8 cellular contexts compared by ENCODE assay signal in genomic region chr7:137934941-137935848, GRCh38.
DNase-seq lines count a peak whose midpoint lies in the region; ATAC-seq, FAIRE-seq and TF ChIP-seq lines count a peak whose summit lies in the region.

No MANE protein-coding gene starts in this region.

- peak overlapping the region; percentile 93 for H3K27ac Mint-ChIP-seq in activated CD4-positive, alpha-beta T cell treated with anti-CD3 and anti-CD28 coated beads, Interleukin-2, amount 10 ng/mL, durations not matched to agents 24 days and 14 days
- H3K27ac Mint-ChIP-seq in activated T-helper 17 cell treated with anti-CD3 and anti-CD28 coated beads, Interleukin-2, amount 50 U/mL, for 72 hours, result peak overlapping the region; percentile 91
- peak overlapping the region; percentile 79 for H3K27ac Mint-ChIP-seq in stimulated activated effector memory CD8-positive, alpha-beta T cell treated with anti-CD3 and anti-CD28 coated beads, Interleukin-12 subunit alpha, Interleukin-12 subunit beta, amount 100 ng/mL, for 72 hours

- H3K4me3 Mint-ChIP-seq in activated CD4-positive, alpha-beta T cell treated with anti-CD3 and anti-CD28 coated beads, Interleukin-2, amount 10 ng/mL, durations not matched to agents 24 days and 14 days, result peak overlapping the region; percentile 89
- peak overlapping the region; percentile 84 for H3K4me3 Mint-ChIP-seq in activated T-helper 17 cell treated with anti-CD3 and anti-CD28 coated beads, Interleukin-2, amount 50 U/mL, for 72 hours
- peak overlapping the region; percentile 59 for H3K4me3 Mint-ChIP-seq in stimulated activated effector memory CD8-positive, alpha-beta T cell treated with anti-CD3 and anti-CD28 coated beads, Interleukin-12 subunit alpha, Interleukin-12 subunit beta, amount 100 ng/mL, for 72 hours

- H3K9me3 Mint-ChIP-seq in activated CD4-positive, alpha-beta T cell treated with anti-CD3 and anti-CD28 coated beads, Interleukin-2, amount 10 ng/mL, durations not matched to agents 24 days and 14 days, result no peaks in the 10 kb centered on the region
- no peaks in the 10 kb centered on the region for H3K9me3 Mint-ChIP-seq in activated T-helper 17 cell treated with anti-CD3 and anti-CD28 coated beads, Interleukin-2, amount 50 U/mL, for 72 hours
- H3K9me3 Mint-ChIP-seq in stimulated activated effector memory CD8-positive, alpha-beta T cell treated with anti-CD3 and anti-CD28 coated beads, Interleukin-12 subunit alpha, Interleukin-12 subunit beta, amount 100 ng/mL, for 72 hours, result no peaks in the 10 kb centered on the region

- intact Hi-C loops in activated CD4-positive, alpha-beta T cell treated with anti-CD3 and anti-CD28 coated beads, Interleukin-2, amount 10 ng/mL, durations not matched to agents 24 days and 14 days (cut with micrococcal nuclease), result loop anchor here (2.0 kb wide), 2 partner anchors 58 to 68 kb away; partner anchors contain the start of gene CREB3L2

- no peak for DNase-seq in activated CD4-positive, alpha-beta T cell treated with anti-CD3 and anti-CD28 coated beads, Interleukin-2, amount 10 ng/mL, durations not matched to agents 24 days and 14 days
- no peak for DNase-seq in activated CD4-positive, alpha-beta T cell treated with anti-CD3 and anti-CD28 coated beads, Interleukin-2, amount 50 U/mL, for 4 hours
- no peak for DNase-seq in stimulated activated effector memory CD8-positive, alpha-beta T cell treated with anti-CD3 and anti-CD28 coated beads, Interleukin-12 subunit alpha, Interleukin-12 subunit beta, amount 100 ng/mL, for 72 hours (ENCODE audit: low spot score in 2 of 2)
- DNase-seq in GM12892 (ENCODE audit: insufficient read length) (no peak), 8988T (no peak), NCI-H1694 treated with DMSO at 0.1 percent for 48 hours (lab: John Stamatoyannopoulos, UW) (no peak)

- ATAC-seq in HG02970 (IDR thresholded peaks at IDR 0.05; ENCODE audit: low FRiP score, unreplicated experiment), result peak; percentile 69
- peak; percentile 77 for ATAC-seq in activated T-helper 17 cell treated with anti-CD3 and anti-CD28 coated beads, Interleukin-2, amount 50 U/mL, for 72 hours (replicated peaks)
- peak; percentile 76 for ATAC-seq in stimulated activated effector memory CD8-positive, alpha-beta T cell treated with anti-CD3 and anti-CD28 coated beads, Interleukin-12 subunit alpha, Interleukin-12 subunit beta, amount 100 ng/mL, for 72 hours

- peaks cover 10% of the 10 kb centered on the region for H3K36me3 Mint-ChIP-seq in activated CD4-positive, alpha-beta T cell treated with anti-CD3 and anti-CD28 coated beads, Interleukin-2, amount 10 ng/mL, durations not matched to agents 24 days and 14 days (ENCODE audit: low read depth)
- no peaks in the 10 kb centered on the region for H3K36me3 Mint-ChIP-seq in activated T-helper 17 cell treated with anti-CD3 and anti-CD28 coated beads, Interleukin-2, amount 50 U/mL, for 72 hours (ENCODE audit: low read depth)
- peaks cover 7% of the 10 kb centered on the region for H3K36me3 Mint-ChIP-seq in stimulated activated effector memory CD8-positive, alpha-beta T cell treated with anti-CD3 and anti-CD28 coated beads, Interleukin-12 subunit alpha, Interleukin-12 subunit beta, amount 100 ng/mL, for 72 hours

- TF ChIP-seq POLR2A in GM12892 (IDR thresholded peaks at IDR 0.05; ENCODE audit: low read depth, low read length), result no peak

- no peak for FAIRE-seq in GM12892 (lab: Jason Lieb, UNC)

- peaks cover 42% of the 10 kb centered on the region for H3K4me1 Mint-ChIP-seq in activated CD4-positive, alpha-beta T cell treated with anti-CD3 and anti-CD28 coated beads, Interleukin-2, amount 10 ng/mL, durations not matched to agents 24 days and 14 days
- H3K4me1 Mint-ChIP-seq in activated T-helper 17 cell treated with anti-CD3 and anti-CD28 coated beads, Interleukin-2, amount 50 U/mL, for 72 hours, result peaks cover 41% of the 10 kb centered on the region
- peaks cover 70% of the 10 kb centered on the region for H3K4me1 Mint-ChIP-seq in stimulated activated effector memory CD8-positive, alpha-beta T cell treated with anti-CD3 and anti-CD28 coated beads, Interleukin-12 subunit alpha, Interleukin-12 subunit beta, amount 100 ng/mL, for 72 hours

- H3K27me3 Mint-ChIP-seq in activated CD4-positive, alpha-beta T cell treated with anti-CD3 and anti-CD28 coated beads, Interleukin-2, amount 10 ng/mL, durations not matched to agents 24 days and 14 days, result no peaks in the 10 kb centered on the region
- no peaks in the 10 kb centered on the region for H3K27me3 Mint-ChIP-seq in activated T-helper 17 cell treated with anti-CD3 and anti-CD28 coated beads, Interleukin-2, amount 50 U/mL, for 72 hours
